23 cellular contexts compared by ENCODE assay signal in the genomic region with DNA sequence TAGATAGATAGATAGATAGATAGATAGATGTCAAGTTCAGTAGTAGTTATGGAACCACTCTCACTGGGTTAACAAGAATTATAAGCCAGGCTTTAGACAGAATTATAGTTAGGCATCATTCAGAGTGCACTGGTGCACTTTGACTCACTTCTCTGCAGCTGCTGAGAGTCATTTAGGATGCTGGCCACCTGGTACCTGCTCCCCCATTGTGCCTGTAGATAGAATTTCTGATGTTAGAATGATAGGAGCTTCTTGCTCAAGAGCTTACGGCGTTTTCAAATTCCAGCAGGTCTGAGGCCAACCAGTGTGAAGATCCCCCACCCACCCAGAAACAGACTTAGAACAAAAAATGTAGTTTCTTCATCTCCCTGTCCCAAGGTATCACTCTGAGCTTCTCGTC.
"Had no signal": no experiment of that assay in that cellular context is flagged by ENCODE, and none has a peak within 500 bp of the region (broad histone marks: within the 10 kb centered on the region; RNA-seq: fewer than 3 reads in every experiment).

No MANE protein-coding gene starts in this region.

- H3K4me2 ChIP-seq: hepatocyte had no signal

- H3K4me3 Mint-ChIP-seq: naive thymus-derived CD4-positive, alpha-beta T cell; natural killer cell treated with Interleukin-12 subunit alpha and Interleukin-12 subunit beta and Interleukin-15 and Interleukin-18, amount 100 ng/mL, for 72 hours; stimulated activated naive CD8-positive, alpha-beta T cell treated with anti-CD3 and anti-CD28 coated beads, Interleukin-15, Interleukin-2, amounts not matched to agents 100 ng/mL and 50 ng/mL, for 24 hours; type B pancreatic cell had no signal

- H2AFZ ChIP-seq: hepatocyte had no signal

- H3K9me3 Mint-ChIP-seq: type B pancreatic cell had no signal

- H3K27me3 ChIP-seq: hepatocyte, ovary, suprapubic skin, tibial artery, uterus had no signal

- H3K9me3 ChIP-seq: left ventricle myocardium inferior, mucosa of descending colon, ovary, prostate gland, suprapubic skin, thoracic aorta, tibial artery, uterus had no signal

- H3K4me1 ChIP-seq: left ventricle myocardium inferior, prostate gland, suprapubic skin, tibial artery, uterus had no signal

- H3K27me3 Mint-ChIP-seq: naive thymus-derived CD4-positive, alpha-beta T cell; stimulated activated naive CD8-positive, alpha-beta T cell treated with anti-CD3 and anti-CD28 coated beads, Interleukin-15, Interleukin-2, amounts not matched to agents 100 ng/mL and 50 ng/mL, for 24 hours; type B pancreatic cell had no signal

- H3K27ac ChIP-seq: hepatocyte, left ventricle myocardium inferior, ovary, prostate gland, skin epidermis, suprapubic skin, thoracic aorta, tibial artery, uterus had no signal

- H3K27ac Mint-ChIP-seq: naive thymus-derived CD4-positive, alpha-beta T cell; stimulated activated naive CD8-positive, alpha-beta T cell treated with anti-CD3 and anti-CD28 coated beads, Interleukin-15, Interleukin-2, amounts not matched to agents 100 ng/mL and 50 ng/mL, for 24 hours; type B pancreatic cell had no signal

- H3K4me3 ChIP-seq: hepatocyte, left ventricle myocardium inferior, lung, mucosa of descending colon, ovary, prostate gland, skin epidermis, suprapubic skin, thoracic aorta, tibial artery, uterus had no signal

- H3K36me3 Mint-ChIP-seq: natural killer cell treated with Interleukin-12 subunit alpha and Interleukin-12 subunit beta and Interleukin-15 and Interleukin-18, amount 100 ng/mL, for 72 hours; type B pancreatic cell had no signal

- DNase-seq: islet precursor cell; left ventricle myocardium inferior; midbrain; mucosa of descending colon; naive thymus-derived CD4-positive, alpha-beta T cell; ovary; retina; stimulated activated CD4-positive, alpha-beta T cell treated with anti-CD3 and anti-CD28 coated beads, Interleukin-12 subunit alpha, Interleukin-12 subunit beta, amount 100 ng/mL, for 4 hours; stimulated activated CD4-positive, alpha-beta T cell treated with anti-CD3 and anti-CD28 coated beads, Interleukin-15, amount 100 ng/mL, for 24 hours; stimulated activated CD4-positive, alpha-beta T cell treated with anti-CD3 and anti-CD28 coated beads, Interleukin-2, amount 100 ng/mL, for 24 hours; stimulated activated CD4-positive, alpha-beta T cell treated with anti-CD3 and anti-CD28 coated beads, Interleukin-4, amount 100 ng/mL, for 1 hour; stimulated activated naive CD4-positive, alpha-beta T cell; tibial artery; uterus had no signal

- H3K36me3 ChIP-seq: left ventricle myocardium inferior, ovary, prostate gland, suprapubic skin, thoracic aorta, tibial artery, uterus had no signal

- H3K79me2 ChIP-seq: hepatocyte had no signal
